In genomic region chr4:159105761-159106243, GRCh38 we compare ENCODE assay signal across 8 cellular contexts. TPM values are rescaled to one million over a fixed set of nuclear protein-coding genes. Genes with fewer than 3 reads are reported as not detected.
DNase-seq lines count a peak whose midpoint lies in the region; ATAC-seq and TF ChIP-seq lines count a peak whose summit lies in the region.

No MANE protein-coding gene starts in this region.

- H3K4ac ChIP-seq in mesenchymal stem cell (ENCODE audit: low read depth in 1 of 2, low read length in 2 of 2), result no peak overlapping the region

- no peak overlapping the region for H2BK15ac ChIP-seq in mesenchymal stem cell (ENCODE audit: low read depth, poor library complexity, severe bottlenecking)

- H3K27ac Mint-ChIP-seq in MCF 10A (ENCODE audit: low read depth, unreplicated experiment), result peak overlapping the region; percentile 87

- peak overlapping the region; percentile 79 for H2BK5ac ChIP-seq in mesenchymal stem cell (ENCODE audit: low read depth, low read length, poor library complexity, severe bottlenecking)

- BruUV-seq in MCF 10A (replicated peaks; lab: Mats Ljungman, UMichigan), result TSS peak; percentile 30

- no peak overlapping the region for H2BK12ac ChIP-seq in mesenchymal stem cell (ENCODE audit: low read length in 2 of 2)

- no peak overlapping the region for H2AK5ac ChIP-seq in mesenchymal stem cell (ENCODE audit: low read length, severe bottlenecking)

- H3K27me3 ChIP-seq in MG63 (peaks cover 6% of the 10 kb centered on the region; the same call in 1 of the 2 replicates), mesenchymal stem cell (ENCODE audit: control insufficient read depth in 1 of 2, insufficient read depth in 1 of 2, low read length in 2 of 2) (no peaks in the 10 kb centered on the region), aorta (ENCODE audit: control insufficient read depth in 1 of 2, insufficient read depth in 2 of 2, low read length in 1 of 2) (no peaks in the 10 kb centered on the region)

- WGBS in mesenchymal stem cell, result 67% methylated on average over 4 of the region's 4 CpGs
- 0 to 4% methylated on average over 4 of the region's 4 CpGs for WGBS in aorta, 2 donors

- H2AFZ ChIP-seq in mesenchymal stem cell (ENCODE audit: low read depth, low read length), result no peak overlapping the region

- no peak overlapping the region for H3K18ac ChIP-seq in mesenchymal stem cell (ENCODE audit: low read depth in 1 of 2, low read length in 2 of 2)

- TF ChIP-seq CTCF in GM12864 (IDR thresholded peaks at IDR 0.05; ENCODE audit: low read depth, low read length, missing control alignments) (no peak), MCF 10A (IDR thresholded peaks at IDR 0.05; ENCODE audit: unreplicated experiment) (no peak)

- H3K36me3 Mint-ChIP-seq in MCF 10A (ENCODE audit: insufficient read depth, unreplicated experiment), result peaks cover 5% of the 10 kb centered on the region

- H3K4me3 ChIP-seq in GM12864 (ENCODE audit: low read depth, low read length) (peak overlapping the region; percentile 94), MG63 (peak overlapping the region; percentile 91), mesenchymal stem cell (ENCODE audit: insufficient read depth in 1 of 2, low read depth in 1 of 2, low read length in 2 of 2) (peak overlapping the region in 1 of 2 experiments; percentile 94), aorta (ENCODE audit: low read length in 2 of 2) (peak overlapping the region; percentile 99 to 100)

- POLR2A ChIA-PET in MCF 10A (lab: Yijun Ruan, JAX), result interaction anchor here (0.6 to 3.8 kb wide), 6 partner anchors 14 to 212 kb away, joined by 3 to 12 read pairs (median 6); no protein-coding TSS in a partner anchor

- no peak overlapping the region for H2BK120ac ChIP-seq in mesenchymal stem cell (ENCODE audit: low read depth, low read length)

- no peaks in the 10 kb centered on the region for H3K9me3 Mint-ChIP-seq in MCF 10A (ENCODE audit: unreplicated experiment)

- peaks cover 34% of the 10 kb centered on the region for H3K4me1 Mint-ChIP-seq in MCF 10A (ENCODE audit: insufficient read depth, unreplicated experiment)

- H3K4me1 ChIP-seq in mesenchymal stem cell (ENCODE audit: control insufficient read depth, insufficient read depth, low read depth, low read length) (peaks cover 4% of the 10 kb centered on the region), aorta (ENCODE audit: control insufficient read depth in 1 of 2, insufficient read depth in 2 of 2, low read length in 2 of 2) (peaks cover 0 to 4% of the 10 kb centered on the region in 2 donors)

- peak overlapping the region; percentile 44 for H3K27ac ChIP-seq in mesenchymal stem cell (ENCODE audit: low read length, poor library complexity, severe bottlenecking)
- no peak overlapping the region for H3K27ac ChIP-seq in aorta (ENCODE audit: low read depth in 1 of 2, low read length in 2 of 2)

- H3K4me3 Mint-ChIP-seq in MCF 10A (ENCODE audit: unreplicated experiment), result peak overlapping the region; percentile 93

- intact Hi-C loops in MCF 10A (cut with micrococcal nuclease), result loop anchor here (2.0 kb wide), 1 partner anchor 109 kb away; no protein-coding TSS in a partner anchor
- intact Hi-C loops in aorta (cut with DNase I), result loop anchor here (10.0 kb wide), 2 partner anchors 69 to 231 kb away; no protein-coding TSS in a partner anchor

- peak overlapping the region; percentile 23 for H3K4me2 ChIP-seq in mesenchymal stem cell (ENCODE audit: low read length, poor library complexity, severe bottlenecking)

- H3K9me3 ChIP-seq in MG63, result no peaks in the 10 kb centered on the region
- H3K9me3 ChIP-seq in mesenchymal stem cell (ENCODE audit: control insufficient read depth, low read length), result no peaks in the 10 kb centered on the region
- no peaks in the 10 kb centered on the region for H3K9me3 ChIP-seq in aorta (ENCODE audit: control insufficient read depth, low read length)

- ATAC-seq in aorta (ENCODE audit: low FRiP score) (no peak), HG03095 (IDR thresholded peaks at IDR 0.05; ENCODE audit: unreplicated experiment) (no peak)

- H3K36me3 ChIP-seq in MG63, result no peaks in the 10 kb centered on the region
- H3K36me3 ChIP-seq in mesenchymal stem cell (ENCODE audit: control insufficient read depth in 1 of 2, insufficient read depth in 2 of 2, low read depth in 1 of 2, low read length in 2 of 2), result no peaks in the 10 kb centered on the region
- no peaks in the 10 kb centered on the region for H3K36me3 ChIP-seq in aorta (ENCODE audit: control insufficient read depth in 1 of 2, insufficient read depth in 2 of 2, low read length in 1 of 2)

- no peak overlapping the region for H3K14ac ChIP-seq in mesenchymal stem cell (ENCODE audit: low read length in 2 of 2)

- no peaks in the 10 kb centered on the region for H3K79me1 ChIP-seq in mesenchymal stem cell (replicated peaks; ENCODE audit: low read length, poor library complexity, severe bottlenecking)

- no peak overlapping the region for H4K91ac ChIP-seq in mesenchymal stem cell (ENCODE audit: low read length)

- peak overlapping the region; percentile 95 for H3K9ac ChIP-seq in mesenchymal stem cell (ENCODE audit: low read length)

- no peak overlapping the region for H4K8ac ChIP-seq in mesenchymal stem cell (ENCODE audit: low read length)

- DNase-seq in GM12864 (ENCODE audit: low read depth) (no peak), MG63 (peak; percentile 77), MCF 10A (ENCODE audit: unreplicated experiment) (no peak), mesenchymal stem cell (no peak), aorta (no peak), NCI-H446 treated with DMSO at 0.1 percent for 48 hours (lab: John Stamatoyannopoulos, UW) (no peak), inferior parietal cortex (ENCODE audit: extremely low spot score) (no peak)

- H3K23ac ChIP-seq in mesenchymal stem cell (ENCODE audit: low read length in 2 of 2), result no peak overlapping the region

- CTCF ChIA-PET in MCF 10A (lab: Yijun Ruan, JAX), result interaction anchor here (0.6 to 1.3 kb wide), 3 partner anchors 9 to 59 kb away, joined by 3 to 6 read pairs (median 5); no protein-coding TSS in a partner anchor

- H3K27me3 Mint-ChIP-seq in MCF 10A (ENCODE audit: insufficient read depth, unreplicated experiment), result no peaks in the 10 kb centered on the region

RNA-seq across cellular contexts. Expression of gene RAPGEF2, which starts 2.9 kb away (rescaled TPM):
- 13.8 and 14.5 TPM in 2 replicates for total RNA-seq in MG63 (2014; rRNA removed; shearing (Covaris generic); ENCODE audit: low replicate concordance)
- total RNA-seq in MCF 10A (2022) (26.3 and 27.4 TPM in 2 replicates), aorta (10 to 100 TPM; 47.6 to 51.3 TPM)
- 26.5 TPM for polyA plus RNA-seq in mesenchymal stem cell (2013, experiment 1 of 2)
- polyA plus RNA-seq in mesenchymal stem cell (2013, experiment 2 of 2), result 23.5 TPM
- 10 to 100 TPM in 1 of 2 donors, 1 to 10 TPM in 1; 9.4 to 16.2 TPM for polyA plus RNA-seq in aorta
